Comparison of ENCODE assay signal across 9 cellular contexts in genomic region chr10:121270906-121271305, GRCh38.
"Had no signal": no experiment of that assay in that cellular context is flagged by ENCODE, and none has a peak within 500 bp of the region (broad histone marks: within the 10 kb centered on the region; RNA-seq: fewer than 3 reads in every experiment).

No MANE protein-coding gene starts in this region.

- DNase-seq: IMR-90, KBM-7, KG1 had no signal

- H3K27ac Mint-ChIP-seq: IgD-negative memory B cell had no signal

- FAIRE-seq: HepG2, HTR-8/SVneo, K562 had no signal

- H3K36me3 Mint-ChIP-seq: IgD-negative memory B cell had no signal

- H3K27ac ChIP-seq: HL-60, KMS-11 had no signal

- H3K4me3 ChIP-seq: K562 had no signal

- ATAC-seq: HepG2, K562 had no signal

- H3K4me1 Mint-ChIP-seq: IgD-negative memory B cell had no signal

- H3K27me3 Mint-ChIP-seq: IgD-negative memory B cell had no signal

- H3K4me3 Mint-ChIP-seq: IgD-negative memory B cell had no signal
